Comparison of ENCODE assay signal across 17 cellular contexts in the genomic region with DNA sequence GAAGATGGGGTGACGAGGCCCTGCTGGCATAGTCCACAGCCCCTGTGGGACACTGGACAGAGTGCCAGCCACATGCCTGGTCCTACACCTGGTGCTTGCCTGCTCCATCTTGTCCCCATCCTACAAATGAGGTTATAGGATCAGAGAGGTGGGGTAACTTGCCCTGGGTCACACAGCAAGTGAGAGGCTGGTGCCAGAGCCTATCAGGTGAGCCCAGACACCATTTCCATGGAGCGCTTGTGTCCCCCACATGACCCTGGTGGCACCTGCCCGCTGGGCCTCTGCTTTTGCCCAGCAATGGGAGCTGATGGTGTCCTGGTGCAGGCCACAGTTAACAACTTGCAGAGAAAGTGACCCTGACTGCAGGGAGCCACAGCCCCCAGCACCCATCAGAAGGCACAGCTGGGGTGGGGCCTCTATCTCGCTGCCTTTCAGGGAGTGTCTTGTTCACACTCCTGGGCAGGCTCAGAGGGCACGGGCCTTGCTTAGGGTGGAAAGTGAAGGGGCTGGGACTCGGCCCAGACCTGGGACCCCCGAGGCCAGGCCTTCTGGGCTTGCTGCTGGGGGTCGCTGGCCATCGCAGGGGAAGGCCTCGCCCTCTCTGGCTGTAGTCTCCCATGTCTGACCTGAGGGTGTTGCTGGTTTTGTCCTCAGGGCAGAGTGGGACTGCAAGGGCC.
"Had no signal": no experiment of that assay in that cellular context is flagged by ENCODE, and none has a peak within 500 bp of the region (broad histone marks: within the 10 kb centered on the region; RNA-seq: fewer than 3 reads in every experiment).

No MANE protein-coding gene starts in this region.

- H3K4me3 Mint-ChIP-seq: dendritic cell treated with granulocyte-macrophage colony-stimulating factor and Interleukin-4, amounts not matched to agents 40 ng/mL and 50 ng/mL, for 4 days; nephron; type B pancreatic cell had no signal

- H3K27me3 ChIP-seq: foreskin keratinocyte, hepatocyte had no signal

- H3K27me3 Mint-ChIP-seq: type B pancreatic cell had no signal

- H3K4me2 ChIP-seq: hepatocyte, smooth muscle cell had no signal

- H3K4me1 ChIP-seq: foreskin keratinocyte had no signal

- ATAC-seq: foreskin keratinocyte, left cardiac atrium, left ventricle myocardium superior, right cardiac atrium had no signal

- H3K27ac ChIP-seq: foreskin keratinocyte, hepatocyte had no signal

- H3K27ac Mint-ChIP-seq: dendritic cell treated with granulocyte-macrophage colony-stimulating factor and Interleukin-4, amounts not matched to agents 40 ng/mL and 50 ng/mL, for 4 days; nephron; type B pancreatic cell had no signal

- H3K4me3 ChIP-seq: hepatocyte, lung, smooth muscle cell had no signal

- DNase-seq: erythroblast; foreskin keratinocyte; head of caudate nucleus; kidney; left cardiac atrium; left ventricle myocardium superior; mesenchymal stem cell; midbrain; stimulated activated CD4-positive, alpha-beta T cell treated with anti-CD3 and anti-CD28 coated beads, Interleukin-2, amount 100 ng/mL, for 48 hours; stimulated activated naive CD4-positive, alpha-beta T cell treated with Interleukin-2 at 50 U/mL for 16 hours had no signal

- H2AFZ ChIP-seq: hepatocyte had no signal

- H3K9me3 Mint-ChIP-seq: dendritic cell treated with granulocyte-macrophage colony-stimulating factor and Interleukin-4, amounts not matched to agents 40 ng/mL and 50 ng/mL, for 4 days; nephron; type B pancreatic cell had no signal
